22 cellular contexts compared by ENCODE assay signal in the genomic region with DNA sequence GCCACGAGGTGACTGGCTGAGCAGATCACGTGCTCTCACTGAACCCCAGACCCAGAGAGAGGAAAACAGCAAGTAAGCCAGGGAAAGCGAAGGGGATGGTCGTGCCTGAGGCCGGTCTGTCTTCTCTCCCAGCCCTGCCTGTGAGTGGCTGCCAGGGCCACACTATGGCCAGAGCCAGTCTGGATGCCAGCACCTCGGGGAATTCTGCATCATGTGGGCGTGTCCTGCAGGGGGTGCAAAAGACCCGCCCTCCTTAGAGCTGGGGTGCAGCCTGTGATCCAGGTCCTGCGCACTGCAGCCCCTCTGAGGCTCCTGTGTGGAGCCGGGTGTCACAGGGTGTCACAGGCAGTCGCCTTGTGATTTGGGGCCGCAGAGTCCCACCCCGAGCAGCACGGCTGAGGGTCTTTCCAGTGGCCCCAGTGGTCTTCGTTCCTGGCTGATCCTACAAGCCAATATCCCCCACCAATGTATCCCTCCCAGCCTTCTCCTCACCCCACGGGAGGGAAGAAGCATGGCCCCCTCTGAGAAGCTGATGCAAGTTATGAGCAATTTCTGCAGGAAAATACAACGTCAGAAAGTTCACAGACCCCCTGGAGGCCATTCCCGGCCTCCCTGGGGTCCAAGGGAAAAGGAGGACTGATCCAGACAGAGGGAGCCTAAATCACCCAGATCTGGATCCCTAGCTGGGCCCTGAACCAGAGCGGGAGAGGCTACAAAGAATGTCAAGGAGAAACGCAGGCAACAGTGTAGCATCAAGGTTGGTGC. TPM values are rescaled to one million over a fixed set of nuclear protein-coding genes. Genes with fewer than 3 reads are reported as not detected.
DNase-seq lines count a peak whose midpoint lies in the region; ATAC-seq, FAIRE-seq and TF ChIP-seq lines count a peak whose summit lies in the region.
"Had no signal": no experiment of that assay in that cellular context is flagged by ENCODE, and none has a peak within 500 bp of the region (broad histone marks: within the 10 kb centered on the region; RNA-seq: fewer than 3 reads in every experiment).

No MANE protein-coding gene starts in this region.

- peaks cover 30% of the 10 kb centered on the region for H4K20me1 ChIP-seq in GM23338 (replicated peaks; ENCODE audit: insufficient read depth)
- peaks cover 81% of the 10 kb centered on the region for H4K20me1 ChIP-seq in astrocyte (ENCODE audit: insufficient read depth, low read length)
- peaks cover 56% of the 10 kb centered on the region for H4K20me1 ChIP-seq in neural progenitor cell (ENCODE audit: low read depth)

- no peak overlapping the region for H2AFZ ChIP-seq in GM23338
- H2AFZ ChIP-seq in astrocyte (ENCODE audit: low read depth, low read length): no peak overlapping the region
- no peak overlapping the region for H2AFZ ChIP-seq in neural progenitor cell (replicated peaks)

- H3K4me2 ChIP-seq in GM23338 (no peak overlapping the region), astrocyte (ENCODE audit: low read length) (no peak overlapping the region), neural progenitor cell (no peak overlapping the region)

- H3K27ac ChIP-seq in GM23338 (ENCODE audit: low read depth) (no peak overlapping the region), astrocyte (ENCODE audit: low read depth, low read length) (no peak overlapping the region), neural progenitor cell (no peak overlapping the region)

- H3K27me3 Mint-ChIP-seq in GM23338 (ENCODE audit: insufficient read depth, low read depth, poor library complexity): peaks cover 5% of the 10 kb centered on the region
- H3K27me3 Mint-ChIP-seq in astrocyte (ENCODE audit: low read depth, unreplicated experiment): no peaks in the 10 kb centered on the region
- H3K27me3 Mint-ChIP-seq in neural progenitor cell (ENCODE audit: insufficient read depth, low read depth): peaks cover 5% of the 10 kb centered on the region
- H3K27me3 Mint-ChIP-seq: activated naive CD8-positive, alpha-beta T cell; CD8-positive, alpha-beta memory T cell; effector memory CD8-positive, alpha-beta T cell; memory B cell; stimulated activated naive B cell treated with anti-CD40 and anti-IgM and Interleukin-4, amounts not matched to agents 10 μg/mL and 1 μg/mL and 100 μg/mL, for 72 hours had no signal

- H3K9me3 Mint-ChIP-seq in GM23338 (no peaks in the 10 kb centered on the region; the same call in 2 of the 3 replicates), astrocyte (ENCODE audit: unreplicated experiment) (no peaks in the 10 kb centered on the region), neural progenitor cell (no peaks in the 10 kb centered on the region)
- H3K9me3 Mint-ChIP-seq: activated T-helper 1 cell treated with anti-CD3 and anti-CD28 coated beads, Interleukin-12 subunit alpha, Interleukin-12 subunit beta, Interleukin-2, Interleukin-4 antibody, amounts not matched to agents 30 ng/mL and 10 ng/mL and 1 ng/mL, durations not matched to agents 14 hours and 24 hours and 36 hours; CD8-positive, alpha-beta memory T cell; effector memory CD8-positive, alpha-beta T cell; H9; memory B cell; stimulated activated naive B cell treated with anti-CD40 and anti-IgM and Interleukin-4, amounts not matched to agents 10 μg/mL and 1 μg/mL and 100 μg/mL, for 72 hours had no signal

- H3K36me3 Mint-ChIP-seq in GM23338 (ENCODE audit: low read depth) (peaks cover 13% of the 10 kb centered on the region; the same call in 2 of the 3 replicates), astrocyte (ENCODE audit: low read depth, unreplicated experiment) (peaks cover 5% of the 10 kb centered on the region), neural progenitor cell (peaks cover 16% of the 10 kb centered on the region)

- H3K4me3 ChIP-seq in GM23338 (no peak overlapping the region), astrocyte (ENCODE audit: insufficient read depth, low read depth, low read length) (no peak overlapping the region), neural progenitor cell (no peak overlapping the region)
- H3K4me3 ChIP-seq: tibial artery had no signal

- H3K4me3 Mint-ChIP-seq in GM23338 (no peak overlapping the region; the same call in 2 of the 3 replicates), astrocyte (ENCODE audit: unreplicated experiment) (peak overlapping the region; percentile 62), neural progenitor cell (peak overlapping the region; percentile 10)
- H3K4me3 Mint-ChIP-seq: activated naive CD8-positive, alpha-beta T cell; activated T-helper 1 cell treated with anti-CD3 and anti-CD28 coated beads, Interleukin-12 subunit alpha, Interleukin-12 subunit beta, Interleukin-2, Interleukin-4 antibody, amounts not matched to agents 30 ng/mL and 10 ng/mL and 1 ng/mL, durations not matched to agents 14 hours and 24 hours and 36 hours; effector memory CD8-positive, alpha-beta T cell; H9; memory B cell; stimulated activated naive B cell treated with anti-CD40 and anti-IgM and Interleukin-4, amounts not matched to agents 10 μg/mL and 1 μg/mL and 100 μg/mL, for 72 hours had no signal

- peaks cover 19% of the 10 kb centered on the region for H3K79me2 ChIP-seq in GM23338 (replicated peaks; ENCODE audit: insufficient read depth)
- peaks cover 73% of the 10 kb centered on the region for H3K79me2 ChIP-seq in astrocyte (ENCODE audit: insufficient read depth, low read length)
- peaks cover 38% of the 10 kb centered on the region for H3K79me2 ChIP-seq in neural progenitor cell (ENCODE audit: low read depth)

- FAIRE-seq in astrocyte (lab: Jason Lieb, UNC): no peak
- FAIRE-seq: colon had no signal

- H3K27ac Mint-ChIP-seq in GM23338 (peak overlapping the region; percentile 77; the same call in 1 of the 2 replicates), astrocyte (ENCODE audit: unreplicated experiment) (no peak overlapping the region), neural progenitor cell (no peak overlapping the region)
- H3K27ac Mint-ChIP-seq: activated naive CD8-positive, alpha-beta T cell; activated T-helper 1 cell treated with anti-CD3 and anti-CD28 coated beads, Interleukin-12 subunit alpha, Interleukin-12 subunit beta, Interleukin-2, Interleukin-4 antibody, amounts not matched to agents 30 ng/mL and 10 ng/mL and 1 ng/mL, durations not matched to agents 14 hours and 24 hours and 36 hours; memory B cell; stimulated activated naive B cell treated with anti-CD40 and anti-IgM and Interleukin-4, amounts not matched to agents 10 μg/mL and 1 μg/mL and 100 μg/mL, for 72 hours had no signal

- TF ChIP-seq CTCF in GM23338 (conservative IDR thresholded peaks at IDR 0.05; ENCODE audit: low read depth in 2 of 2) (no peak), astrocyte (IDR thresholded peaks at IDR 0.05; ENCODE audit: insufficient read depth, low read depth, low read length) (no peak), neural progenitor cell (IDR thresholded peaks at IDR 0.05) (no peak)

- no peaks in the 10 kb centered on the region for H3K36me3 ChIP-seq in GM23338 (ENCODE audit: insufficient read depth)
- no peaks in the 10 kb centered on the region for H3K36me3 ChIP-seq in astrocyte (ENCODE audit: insufficient read depth, low read length)
- H3K36me3 ChIP-seq in neural progenitor cell: no peaks in the 10 kb centered on the region

- H3K4me1 ChIP-seq in GM23338 (ENCODE audit: insufficient read depth) (peaks cover 14% of the 10 kb centered on the region; the same call in 1 of the 2 replicates), astrocyte (ENCODE audit: insufficient read depth, low read length) (peaks cover 18% of the 10 kb centered on the region), neural progenitor cell (no peaks in the 10 kb centered on the region)

- DNase-seq in GM23338 (ENCODE audit: low spot score) (no peak), astrocyte (ENCODE audit: low read depth) (no peak), neural progenitor cell (ENCODE audit: low spot score) (no peak)
- DNase-seq in stimulated activated CD4-positive, alpha-beta T cell treated with anti-CD3 and anti-CD28 coated beads, Interleukin-2, amount 100 ng/mL, for 48 hours: no peak
- DNase-seq: activated CD4-positive, alpha-beta T cell treated with anti-CD3 and anti-CD28 coated beads for 1 hour; CD8-positive, alpha-beta memory T cell; DMS79 treated with DMSO at 0.1 percent for 48 hours; effector memory CD8-positive, alpha-beta T cell; H9; Karpas-422; NCI-H187 treated with DMSO at 0.1 percent for 48 hours; NCI-H748 treated with DMSO at 0.1 percent for 48 hours; stimulated activated naive B cell treated with anti-CD40 and anti-IgM and Interleukin-4, amounts not matched to agents 10 μg/mL and 1 μg/mL and 100 μg/mL, for 72 hours; tibial artery had no signal

- ATAC-seq in GM23338: no peak; the same call in 2 of the 3 replicates
- no peak for ATAC-seq in HG02588 (IDR thresholded peaks at IDR 0.05; ENCODE audit: unreplicated experiment)
- no peak for ATAC-seq in HG03175 (IDR thresholded peaks at IDR 0.05; ENCODE audit: unreplicated experiment)
- ATAC-seq: effector memory CD8-positive, alpha-beta T cell; stimulated activated naive B cell treated with anti-CD40 and anti-IgM and Interleukin-4, amounts not matched to agents 10 μg/mL and 1 μg/mL and 100 μg/mL, for 72 hours had no signal

- H3K9me2 ChIP-seq in GM23338 (ENCODE audit: insufficient read depth): no peaks in the 10 kb centered on the region

- H3F3A ChIP-seq in GM23338 (replicated peaks; ENCODE audit: low read depth): no peaks in the 10 kb centered on the region
- H3F3A ChIP-seq in neural progenitor cell (ENCODE audit: low read depth): no peaks in the 10 kb centered on the region

- H3K9ac ChIP-seq in astrocyte (ENCODE audit: low read length) (no peak overlapping the region), neural progenitor cell (no peak overlapping the region)

- H3K27me3 ChIP-seq in GM23338 (ENCODE audit: insufficient read depth) (no peaks in the 10 kb centered on the region), astrocyte (ENCODE audit: insufficient read depth, low read length) (no peaks in the 10 kb centered on the region), neural progenitor cell (no peaks in the 10 kb centered on the region)
- H3K27me3 ChIP-seq: tibial artery had no signal

- H3K9me3 ChIP-seq in astrocyte (ENCODE audit: insufficient read depth, low read depth, low read length): no peaks in the 10 kb centered on the region
- no peaks in the 10 kb centered on the region for H3K9me3 ChIP-seq in neural progenitor cell (ENCODE audit: low read depth)
- H3K9me3 ChIP-seq: tibial artery had no signal

- peaks cover 9% of the 10 kb centered on the region for H3K4me1 Mint-ChIP-seq in GM23338
- H3K4me1 Mint-ChIP-seq in astrocyte (ENCODE audit: low read depth, unreplicated experiment): peaks cover 9% of the 10 kb centered on the region
- peaks cover 17% of the 10 kb centered on the region for H3K4me1 Mint-ChIP-seq in neural progenitor cell

RNA-seq across cellular contexts. Expression of gene PPP1R12C, which starts 7.7 kb away (rescaled TPM):
- 57.4 and 83.9 TPM in 2 replicates for total RNA-seq in GM23338 (2014; rRNA removed; shearing (Covaris generic))
- 33.2 and 33.3 TPM in 2 replicates for polyA plus RNA-seq in GM23338 (2016; fragmentation: Nextera tagmentation; extraction: Ambion mirVana)
- total RNA-seq in astrocyte (79.7 and 86.2 TPM in 2 replicates), neural progenitor cell (ENCODE audit: low replicate concordance) (21.8 and 62.7 TPM in 2 replicates)

RNA-seq across cellular contexts. Expression of gene EPS8L1, which starts 34.0 kb away (rescaled TPM):
- total RNA-seq in GM23338 (2014; rRNA removed; shearing (Covaris generic)): 40.6 and 47.5 TPM in 2 replicates
- polyA plus RNA-seq in GM23338 (2016; fragmentation: Nextera tagmentation; extraction: Ambion mirVana): 51.2 and 61.3 TPM in 2 replicates
- total RNA-seq in astrocyte: 7.6 and 9.2 TPM in 2 replicates
- total RNA-seq in neural progenitor cell (ENCODE audit: low replicate concordance): 7.0 and 17.5 TPM in 2 replicates

RNA-seq across cellular contexts. Expression of gene TNNT1, which starts 39.3 kb away (rescaled TPM):
- total RNA-seq in GM23338 (2014; rRNA removed; shearing (Covaris generic)): 51.4 and 59.3 TPM in 2 replicates
- polyA plus RNA-seq in GM23338 (2016; fragmentation: Nextera tagmentation; extraction: Ambion mirVana): 139 and 150 TPM in 2 replicates
- total RNA-seq in astrocyte (7.1 and 8.3 TPM in 2 replicates), neural progenitor cell (ENCODE audit: low replicate concordance) (74.1 and 121 TPM in 2 replicates)
- total RNA-seq: activated T-helper 1 cell treated with anti-CD3 and anti-CD28 coated beads, Interleukin-12 subunit alpha, Interleukin-12 subunit beta, Interleukin-2, Interleukin-4 antibody, amounts not matched to agents 30 ng/mL and 10 ng/mL and 1 ng/mL, durations not matched to agents 14 hours and 24 hours and 36 hours; CD8-positive, alpha-beta memory T cell had no signal
- polyA plus RNA-seq: CD8-positive, alpha-beta memory T cell had no signal

RNA-seq across cellular contexts. Expression of gene RDH13, which starts 46.8 kb away (rescaled TPM):
- 32.3 and 36.5 TPM in 2 replicates for total RNA-seq in GM23338 (2014; rRNA removed; shearing (Covaris generic))
- polyA plus RNA-seq in GM23338 (2016; fragmentation: Nextera tagmentation; extraction: Ambion mirVana): 23.0 and 28.0 TPM in 2 replicates
- total RNA-seq in astrocyte (18.8 and 22.6 TPM in 2 replicates), neural progenitor cell (ENCODE audit: low replicate concordance) (9.0 and 9.4 TPM in 2 replicates)

RNA-seq across cellular contexts. Expression of gene TNNI3, which starts 47.8 kb away (rescaled TPM):
- 21.5 and 27.9 TPM in 2 replicates for total RNA-seq in GM23338 (2014; rRNA removed; shearing (Covaris generic))
- 150 and 153 TPM in 2 replicates for polyA plus RNA-seq in GM23338 (2016; fragmentation: Nextera tagmentation; extraction: Ambion mirVana)
- not detected in 2 replicates for total RNA-seq in astrocyte
- 22.2 and 41.0 TPM in 2 replicates for total RNA-seq in neural progenitor cell (ENCODE audit: low replicate concordance)
- total RNA-seq: activated T-helper 1 cell treated with anti-CD3 and anti-CD28 coated beads, Interleukin-12 subunit alpha, Interleukin-12 subunit beta, Interleukin-2, Interleukin-4 antibody, amounts not matched to agents 30 ng/mL and 10 ng/mL and 1 ng/mL, durations not matched to agents 14 hours and 24 hours and 36 hours; CD8-positive, alpha-beta memory T cell; fibroblast of lung; HT1080 had no signal
- polyA plus RNA-seq: CD8-positive, alpha-beta memory T cell; fibroblast of lung had no signal
